In genomic region chr20:44115181-44115580, GRCh38 we compare ENCODE assay signal across 27 cellular contexts.
"Had no signal": no experiment of that assay in that cellular context is flagged by ENCODE, and none has a peak within 500 bp of the region (broad histone marks: within the 10 kb centered on the region; RNA-seq: fewer than 3 reads in every experiment).

No MANE protein-coding gene starts in this region.

- H3K27me3 ChIP-seq: foreskin keratinocyte, neural progenitor cell, ovary, uterus had no signal

- H3K36me3 ChIP-seq: colonic mucosa, neural progenitor cell, ovary, right lobe of liver, stomach, suprapubic skin, transverse colon, upper lobe of right lung, uterus had no signal

- ATAC-seq: esophagus mucosa; foreskin keratinocyte; naive thymus-derived CD4-positive, alpha-beta T cell; right lobe of liver; stimulated activated effector memory CD8-positive, alpha-beta T cell treated with anti-CD3 and anti-CD28 coated beads, Interleukin-12 subunit alpha, Interleukin-12 subunit beta, amount 100 ng/mL, for 72 hours; upper lobe of right lung had no signal

- DNase-seq: colonic mucosa; effector CD8-positive, alpha-beta T cell; foreskin keratinocyte; glutamatergic neuron; heart right ventricle; hippocampal formation; immature natural killer cell; mesendoderm; midbrain; naive thymus-derived CD4-positive, alpha-beta T cell; nucleus accumbens; ovary; right lobe of liver; stimulated activated CD4-positive, alpha-beta T cell treated with anti-CD3 and anti-CD28 coated beads, Interleukin-12 subunit alpha, Interleukin-12 subunit beta, amount 100 ng/mL, for 4 hours; stimulated activated CD4-positive, alpha-beta T cell treated with anti-CD3 and anti-CD28 coated beads, Interleukin-1b, Interleukin-23, amount 100 ng/mL, for 48 hours; stimulated activated CD4-positive, alpha-beta T cell treated with anti-CD3 and anti-CD28 coated beads, Interleukin-4, amount 100 ng/mL, for 1 hour; stimulated activated naive CD4-positive, alpha-beta T cell treated with Interleukin-2 at 50 U/mL for 16 hours; stomach; transverse colon; upper lobe of right lung; uterus had no signal

- H3K4me1 ChIP-seq: colonic mucosa, neural progenitor cell, right lobe of liver, upper lobe of right lung, uterus had no signal

- H3K27ac ChIP-seq: colonic mucosa, epithelial cell of prostate, foreskin keratinocyte, neural progenitor cell, ovary, right lobe of liver, suprapubic skin, upper lobe of right lung had no signal

- H3K9me3 ChIP-seq: colonic mucosa, heart right ventricle, ovary, right lobe of liver, stomach, suprapubic skin, transverse colon, upper lobe of right lung, uterus had no signal

- H3K9ac ChIP-seq: neural progenitor cell had no signal

- H3K4me3 ChIP-seq: colonic mucosa, heart right ventricle, neural progenitor cell, ovary, right lobe of liver, smooth muscle cell, stomach, suprapubic skin, transverse colon, upper lobe of right lung, uterus had no signal
